Comparison of ENCODE assay signal across 11 cellular contexts in the genomic region with DNA sequence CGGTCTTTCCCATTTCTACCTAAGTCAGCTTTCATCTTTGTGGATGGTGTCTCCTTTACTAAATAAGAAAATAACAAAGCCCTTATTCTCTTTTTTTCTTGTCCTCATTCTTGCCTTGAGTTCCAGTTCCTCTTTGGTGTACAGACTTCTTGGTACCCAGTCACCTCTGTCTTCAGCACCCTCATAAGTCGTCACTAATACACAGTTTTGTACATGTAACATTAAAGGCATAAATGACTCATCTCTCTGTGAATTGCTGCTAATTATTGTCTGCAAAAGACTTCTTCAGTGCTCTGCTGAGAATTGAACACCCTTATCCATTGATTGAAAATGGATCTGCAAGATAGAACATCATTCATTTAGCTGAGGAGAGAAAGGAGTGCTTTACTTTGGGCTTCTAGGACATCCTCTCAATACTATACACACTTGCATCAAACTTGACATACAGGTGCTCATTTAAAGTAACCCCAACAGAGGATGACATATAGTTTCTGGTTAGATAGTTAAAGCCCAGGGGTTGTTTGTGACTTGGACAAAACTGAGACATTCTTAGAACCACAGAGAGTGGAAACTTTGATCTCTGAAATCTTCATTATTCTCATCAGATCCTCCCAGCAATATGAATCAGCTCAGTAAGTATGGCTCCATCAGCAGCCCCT.
A peak's percentile ranks its signal among the peaks of the same experiment; 100 is the strongest.
DNase-seq lines count a peak whose midpoint lies in the region; ATAC-seq and TF ChIP-seq lines count a peak whose summit lies in the region.
"Had no signal": no experiment of that assay in that cellular context is flagged by ENCODE, and none has a peak within 500 bp of the region (broad histone marks: within the 10 kb centered on the region; RNA-seq: fewer than 3 reads in every experiment).

No MANE protein-coding gene starts in this region.

- CTCF ChIA-PET in RWPE1 (lab: Yijun Ruan, JAX) (interaction anchor here (0.6 kb wide), 1 partner anchor 88 kb away, joined by 3 read pairs; no protein-coding TSS in a partner anchor), OCI-LY7 (lab: Charles Lee; ENCODE audit: unreplicated experiment) (no interaction called here)

- H3K4me2 ChIP-seq in OCI-LY7 (ENCODE audit: low read length) = no peak overlapping the region

- no TSS peak for BruUV-seq in OCI-LY7 (replicated peaks; lab: Mats Ljungman, UMichigan)

- POLR2A ChIA-PET in RWPE1 (lab: Yijun Ruan, JAX; ENCODE audit: low non-redundant PET) (no interaction called here), OCI-LY7 (lab: Charles Lee) (no interaction called here)

- peaks cover 5% of the 10 kb centered on the region; the same call in 1 of the 2 replicates for H4K20me1 ChIP-seq in OCI-LY7 (ENCODE audit: insufficient read depth, low read length)

- no peaks in the 10 kb centered on the region for H3K79me2 ChIP-seq in OCI-LY7 (ENCODE audit: insufficient read depth, low read depth, low read length)

- peak overlapping the region; percentile 58 for H3K4me3 Mint-ChIP-seq in activated naive CD8-positive, alpha-beta T cell

- peaks cover 62% of the 10 kb centered on the region for H3K4me1 Mint-ChIP-seq in activated naive CD8-positive, alpha-beta T cell (ENCODE audit: low read depth)

- H3K36me3 Mint-ChIP-seq in activated naive CD8-positive, alpha-beta T cell = peaks cover 44% of the 10 kb centered on the region

- DNase-seq in RWPE1 (ENCODE audit: low spot score) = no peak
- DNase-seq in OCI-LY7 (ENCODE audit: low spot score) = no peak
- DNase-seq in psoas muscle = no peak
- no peak for DNase-seq in NCI-H82 treated with DMSO at 0.1 percent for 48 hours (lab: John Stamatoyannopoulos, UW; ENCODE audit: unreplicated experiment)
- DNase-seq: NCI-H446 had no signal

- no peaks in the 10 kb centered on the region for H3K27me3 Mint-ChIP-seq in activated naive CD8-positive, alpha-beta T cell

- TF ChIP-seq CTCF in RWPE1 (conservative IDR thresholded peaks at IDR 0.05; ENCODE audit: low read depth) (no peak), OCI-LY7 (conservative IDR thresholded peaks at IDR 0.05; ENCODE audit: low read length) (no peak), psoas muscle (IDR thresholded peaks at IDR 0.05) (no peak)

- H3K27ac ChIP-seq in RWPE1 (no peak overlapping the region), OCI-LY7 (ENCODE audit: low read depth, low read length, poor library complexity, severe bottlenecking) (no peak overlapping the region), psoas muscle (no peak overlapping the region)
- H3K27ac ChIP-seq: cardiac muscle cell, HL-60 had no signal

- H3K4me1 ChIP-seq in OCI-LY7 (ENCODE audit: insufficient read depth, low read length, poor library complexity, severe bottlenecking) (no peaks in the 10 kb centered on the region), psoas muscle (no peaks in the 10 kb centered on the region)

- 89 to 92% (median 92%) methylated on average over 2 of the region's 2 CpGs for WGBS in psoas muscle, 3 donors

- no peaks in the 10 kb centered on the region for H3K9me2 ChIP-seq in OCI-LY7 (ENCODE audit: insufficient read depth, low read length)

- ATAC-seq in GM18502 (IDR thresholded peaks at IDR 0.05; ENCODE audit: poor library complexity, unreplicated experiment) (peak; percentile 87), GM19468 (IDR thresholded peaks at IDR 0.05; ENCODE audit: extremely low read depth, unreplicated experiment) (peak; percentile 41), HG03066 (IDR thresholded peaks at IDR 0.05; ENCODE audit: low read depth, unreplicated experiment) (peak; percentile 71), psoas muscle (no peak)

- no peak overlapping the region for H3K4me3 ChIP-seq in OCI-LY7 (ENCODE audit: low read depth, low read length, poor library complexity, severe bottlenecking)
- no peak overlapping the region for H3K4me3 ChIP-seq in psoas muscle
- H3K4me3 ChIP-seq: cardiac muscle cell had no signal

- intact Hi-C loops in OCI-LY7 (cut with micrococcal nuclease; ENCODE audit: unreplicated experiment) = no loop called here
- intact Hi-C loops in psoas muscle (cut with DNase I) = no loop called here

- H3K9me3 ChIP-seq in OCI-LY7 (ENCODE audit: low read length) = no peaks in the 10 kb centered on the region
- H3K9me3 ChIP-seq in psoas muscle = no peaks in the 10 kb centered on the region

- H3K27me3 ChIP-seq in psoas muscle (ENCODE audit: insufficient read depth in 3 of 3, low read length in 2 of 3) = no peaks in the 10 kb centered on the region
- H3K27me3 ChIP-seq: cardiac muscle cell had no signal

- peak overlapping the region; percentile 94 for H3K27ac Mint-ChIP-seq in activated naive CD8-positive, alpha-beta T cell

- no peak overlapping the region for H2AFZ ChIP-seq in OCI-LY7 (ENCODE audit: low read length)

- H3K36me3 ChIP-seq in OCI-LY7 (ENCODE audit: insufficient read depth, low read length) = peaks cover 99% of the 10 kb centered on the region
- H3K36me3 ChIP-seq in psoas muscle (ENCODE audit: insufficient read depth in 1 of 2, low read depth in 1 of 2) = peaks cover 22 to 83% of the 10 kb centered on the region in 2 donors

- no peaks in the 10 kb centered on the region for H3K9me3 Mint-ChIP-seq in activated naive CD8-positive, alpha-beta T cell (ENCODE audit: low read depth)

Comparison
In these comparisons a context has a peak if more than half of its experiments do, and no peak if none do; other contexts are left out.
1. ATAC-seq: peak in GM18502 (single experiment), GM19468 (single experiment) and HG03066 (single experiment); none in psoas muscle (0 of 4).